Comparison of ENCODE assay signal across 15 cellular contexts in the genomic region with DNA sequence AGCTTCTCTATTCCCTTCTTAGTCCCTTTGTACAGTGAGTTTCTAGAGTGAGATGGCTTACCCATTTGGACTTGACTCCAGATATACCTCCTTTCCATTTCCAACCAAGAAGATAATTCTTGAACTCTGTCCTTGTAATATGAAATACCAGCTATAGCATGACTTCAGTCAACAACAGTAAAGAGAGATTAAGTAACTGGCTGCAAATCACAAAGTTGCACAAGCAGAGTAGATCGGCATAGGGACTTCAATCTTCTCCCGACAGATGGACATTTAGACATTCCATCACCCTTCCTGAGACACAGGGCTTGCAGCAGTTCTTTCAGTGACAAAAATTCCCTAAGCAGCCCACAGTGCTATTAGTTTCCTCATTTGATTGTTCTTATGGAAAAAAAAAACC. TPM values are rescaled to one million over a fixed set of nuclear protein-coding genes. Genes with fewer than 3 reads are reported as not detected.
A peak's percentile ranks its signal among the peaks of the same experiment; 100 is the strongest.
DNase-seq lines count a peak whose midpoint lies in the region; ATAC-seq, FAIRE-seq and TF ChIP-seq lines count a peak whose summit lies in the region.
"Had no signal": no experiment of that assay in that cellular context is flagged by ENCODE, and none has a peak within 500 bp of the region (broad histone marks: within the 10 kb centered on the region; RNA-seq: fewer than 3 reads in every experiment).

No MANE protein-coding gene starts in this region.

- H3K4me1 ChIP-seq in breast epithelium: peaks cover 0 to 19% of the 10 kb centered on the region in 2 donors
- peaks cover 77% of the 10 kb centered on the region for H3K4me1 ChIP-seq in HepG2 (ENCODE audit: insufficient read depth, low read length)
- peaks cover 12 to 57% (median 47%) of the 10 kb centered on the region in 5 donors for H3K4me1 ChIP-seq in subcutaneous abdominal adipose tissue (ENCODE audit: control insufficient read depth in 5 of 5, insufficient read depth in 5 of 5, low read length in 5 of 5)

- no peaks in the 10 kb centered on the region for H3K27me3 Mint-ChIP-seq in MCF 10A (ENCODE audit: insufficient read depth, unreplicated experiment)
- no peaks in the 10 kb centered on the region for H3K27me3 Mint-ChIP-seq in activated naive CD8-positive, alpha-beta T cell treated with anti-CD3 and anti-CD28 coated beads, Interleukin-2, amount 50 U/mL, for 24 hours

- H2AFZ ChIP-seq in HepG2 (ENCODE audit: low read length): no peak overlapping the region

- H4K20me1 ChIP-seq in HepG2 (ENCODE audit: insufficient read depth, low read length): no peaks in the 10 kb centered on the region

- H3K79me2 ChIP-seq in HepG2 (ENCODE audit: insufficient read depth, low read length): peaks cover 74% of the 10 kb centered on the region

- H3K36me3 Mint-ChIP-seq in MCF 10A (ENCODE audit: insufficient read depth, unreplicated experiment): peaks cover 6% of the 10 kb centered on the region
- peaks cover 7% of the 10 kb centered on the region for H3K36me3 Mint-ChIP-seq in activated naive CD8-positive, alpha-beta T cell treated with anti-CD3 and anti-CD28 coated beads, Interleukin-2, amount 50 U/mL, for 24 hours (ENCODE audit: low read depth)

- 26% methylated on average over 2 of the region's 2 CpGs for WGBS in HepG2 (ENCODE audit: low lambda C conversion rate)

- CTCF ChIA-PET in MCF 10A (lab: Yijun Ruan, JAX) (interaction anchor here (0.6 to 0.9 kb wide), 2 partner anchors 25 to 177 kb away, joined by 3 read pairs; a partner anchor contains a TSS), HepG2 (lab: Yijun Ruan, JAX; ENCODE audit: low intra/inter-chr PET ratio, low total read pairs) (no interaction called here)

- DNase-seq in MCF 10A (ENCODE audit: unreplicated experiment) (peak; percentile 50), breast epithelium (ENCODE audit: low spot score in 2 of 2) (no peak), HepG2 (ENCODE audit: low spot score) (peak; percentile 42), GM20000 (ENCODE audit: low spot score) (no peak), NCI-H1105 (lab: John Stamatoyannopoulos, UW) (no peak), ACHN (no peak)
- DNase-seq in activated naive CD8-positive, alpha-beta T cell treated with anti-CD3 and anti-CD28 coated beads, Interleukin-2, amount 50 U/mL, for 24 hours: no peak
- DNase-seq: DND-41, H9, NCI-H1417, NCI-H345, nucleus accumbens had no signal

- no peaks in the 10 kb centered on the region for H3K36me3 ChIP-seq in breast epithelium
- no peaks in the 10 kb centered on the region for H3K36me3 ChIP-seq in HepG2 (replicated peaks in 1 of 2; ENCODE audit: control insufficient read depth in 1 of 2, insufficient read depth in 2 of 2, low read length in 2 of 2)
- peaks cover 0 to 2% (median 0%) of the 10 kb centered on the region in 5 donors for H3K36me3 ChIP-seq in subcutaneous abdominal adipose tissue (ENCODE audit: control insufficient read depth in 5 of 5, insufficient read depth in 5 of 5, low read length in 5 of 5)

- H3K4me1 Mint-ChIP-seq in MCF 10A (ENCODE audit: insufficient read depth, unreplicated experiment): peaks cover 43% of the 10 kb centered on the region
- peaks cover 97% of the 10 kb centered on the region for H3K4me1 Mint-ChIP-seq in activated naive CD8-positive, alpha-beta T cell treated with anti-CD3 and anti-CD28 coated beads, Interleukin-2, amount 50 U/mL, for 24 hours

- H3K4me3 ChIP-seq in breast epithelium (no peak overlapping the region), HepG2 (replicated peaks in 1 of 3; ENCODE audit: insufficient read depth in 1 of 3, low read depth in 2 of 3, low read length in 3 of 3) (no peak overlapping the region), subcutaneous abdominal adipose tissue (ENCODE audit: low read depth in 1 of 5, low read length in 5 of 5) (no peak overlapping the region)
- H3K4me3 ChIP-seq: skin epidermis had no signal

- H3K4me3 Mint-ChIP-seq in MCF 10A (ENCODE audit: unreplicated experiment): no peak overlapping the region
- peak overlapping the region; percentile 36 for H3K4me3 Mint-ChIP-seq in activated naive CD8-positive, alpha-beta T cell treated with anti-CD3 and anti-CD28 coated beads, Interleukin-2, amount 50 U/mL, for 24 hours
- H3K4me3 Mint-ChIP-seq: H9 had no signal

- H3K9me3 Mint-ChIP-seq in MCF 10A (ENCODE audit: unreplicated experiment): no peaks in the 10 kb centered on the region
- no peaks in the 10 kb centered on the region for H3K9me3 Mint-ChIP-seq in activated naive CD8-positive, alpha-beta T cell treated with anti-CD3 and anti-CD28 coated beads, Interleukin-2, amount 50 U/mL, for 24 hours
- H3K9me3 Mint-ChIP-seq: H9 had no signal

- H3K9ac ChIP-seq in HepG2 (ENCODE audit: insufficient read depth, low read depth, low read length) (no peak overlapping the region), subcutaneous abdominal adipose tissue (ENCODE audit: low read length in 5 of 5) (peak overlapping the region in 1 of 5 donors; percentile 1)

- TF ChIP-seq CTCF in MCF 10A (IDR thresholded peaks at IDR 0.05; ENCODE audit: unreplicated experiment) (no peak), breast epithelium (IDR thresholded peaks at IDR 0.05) (no peak), HepG2 (CRISPR knock-in tag; IDR thresholded peaks at IDR 0.05) (no peak), GM20000 (IDR thresholded peaks at IDR 0.05; ENCODE audit: extremely low read depth, missing control alignments) (no peak)

- FAIRE-seq in HepG2 (lab: Jason Lieb, UNC): peak; percentile 66
- FAIRE-seq: astrocyte had no signal

- TF ChIP-seq EP300 in HepG2 (IDR thresholded peaks at IDR 0.05; ENCODE audit: low read depth in 2 of 2, low read length in 2 of 2) (peak in 1 of 2 experiments; percentile 59; a peak in 1 of 4 replicates), HepG2 (CRISPR knock-in tag; IDR thresholded peaks at IDR 0.05; ENCODE audit: borderline replicate concordance) (no peak)

- H3K27ac ChIP-seq in breast epithelium (no peak overlapping the region), HepG2 (ENCODE audit: extremely low read length, insufficient read depth, low read length) (no peak overlapping the region), subcutaneous abdominal adipose tissue (ENCODE audit: low read depth, low read length) (peak overlapping the region; percentile 84)

- no peak overlapping the region for H3K27ac Mint-ChIP-seq in MCF 10A (ENCODE audit: low read depth, unreplicated experiment)
- peak overlapping the region; percentile 93 for H3K27ac Mint-ChIP-seq in activated naive CD8-positive, alpha-beta T cell treated with anti-CD3 and anti-CD28 coated beads, Interleukin-2, amount 50 U/mL, for 24 hours
- H3K27ac Mint-ChIP-seq: H9 had no signal

- H3K27me3 ChIP-seq in breast epithelium (no peaks in the 10 kb centered on the region), HepG2 (ENCODE audit: control insufficient read depth in 1 of 2, insufficient read depth in 2 of 2, low read length in 2 of 2) (no peaks in the 10 kb centered on the region), subcutaneous abdominal adipose tissue (ENCODE audit: control insufficient read depth in 5 of 5, insufficient read depth in 4 of 5, low read length in 5 of 5) (no peaks in the 10 kb centered on the region)

- no TSS peak for BruUV-seq in MCF 10A (replicated peaks; lab: Mats Ljungman, UMichigan)
- no TSS peak for BruUV-seq in HepG2 (replicated peaks; lab: Mats Ljungman, UMichigan)

- H3K9me3 ChIP-seq in breast epithelium (no peaks in the 10 kb centered on the region), HepG2 (ENCODE audit: low read length) (no peaks in the 10 kb centered on the region), subcutaneous abdominal adipose tissue (ENCODE audit: control insufficient read depth in 5 of 5, low read length in 5 of 5) (no peaks in the 10 kb centered on the region)

- no peak for ATAC-seq in activated naive CD8-positive, alpha-beta T cell treated with anti-CD3 and anti-CD28 coated beads, Interleukin-2, amount 50 U/mL, for 24 hours
- peak; percentile 62 for ATAC-seq in HepG2

- in situ Hi-C loops in HepG2 (cut with HindIII; ENCODE audit: extremely low pct_ligation_motif_present, low pct_unique_long_range_greater_than_20kb) (no loop called here), ACHN (cut with HindIII; ENCODE audit: low pct_ligation_motif_present, low pct_unique_long_range_greater_than_20kb, low sequenced_read_pairs) (no loop called here)

- TF ChIP-seq POLR2A in breast epithelium (IDR thresholded peaks at IDR 0.05) (no peak), HepG2 (IDR thresholded peaks at IDR 0.05; ENCODE audit: insufficient read depth in 1 of 2, low read depth in 2 of 2, low read length in 2 of 2) (no peak)

- TF ChIP-seq RAD21 in HepG2 (CRISPR knock-in tag; IDR thresholded peaks at IDR 0.05): no peak

- H3K4me2 ChIP-seq in HepG2 (ENCODE audit: low read depth, low read length): no peak overlapping the region

- POLR2A ChIA-PET in MCF 10A (lab: Yijun Ruan, JAX): interaction anchor here (1.1 to 6.4 kb wide), 4 partner anchors 11 to 30 kb away, joined by 4 to 37 read pairs (median 12); no protein-coding TSS in a partner anchor
- POLR2A ChIA-PET in HepG2 (lab: Yijun Ruan, JAX): interaction anchor here (1.3 kb wide), 1 partner anchor 13 kb away, joined by 3 read pairs; no protein-coding TSS in a partner anchor

- intact Hi-C loops in MCF 10A (cut with micrococcal nuclease): loop anchor here (2.0 kb wide), 1 partner anchor 13 kb away; no protein-coding TSS in a partner anchor
- intact Hi-C loops in breast epithelium (cut with DNase I; ENCODE audit: low total_unique reads): no loop called here
- intact Hi-C loops in HepG2 (cut with micrococcal nuclease; ENCODE audit: unreplicated experiment): no loop called here

RNA-seq across cellular contexts. Expression of a gene that starts 44.6 kb away (rescaled TPM):
- total RNA-seq in MCF 10A (2022): 73.1 and 80.0 TPM in 2 replicates
- total RNA-seq in breast epithelium: 100 to 1,000 TPM; 179 to 258 (median 196) TPM
- 42.4 and 56.1 TPM in 2 replicates for total RNA-seq in HepG2 (2016; rRNA removed; fragmentation: Illumina TruSeq; extraction: Trizol)
- total RNA-seq in HepG2 (2016; cell fraction: cytosol; rRNA removed; fragmentation: Illumina TruSeq; extraction: Trizol; ENCODE audit: low read depth): 2.9 and 4.1 TPM in 2 replicates
- 41.5 and 53.4 TPM in 2 replicates for total RNA-seq in HepG2 (2016; cell fraction: insoluble cytoplasmic fraction; rRNA removed; fragmentation: Illumina TruSeq; extraction: Trizol)
- 15.3 and 15.6 TPM in 2 replicates for total RNA-seq in HepG2 (2016; cell fraction: membrane; rRNA removed; fragmentation: Illumina TruSeq; extraction: Trizol)
- 33.8 and 39.0 TPM in 2 replicates for total RNA-seq in HepG2 (2016; cell fraction: nucleus; rRNA removed; fragmentation: Illumina TruSeq; extraction: Trizol)
- 23.9 and 24.5 TPM in 2 replicates for polyA plus RNA-seq in HepG2 (2011; rRNA removed)
- 18.5 and 23.4 TPM in 2 replicates for polyA plus RNA-seq in HepG2 (2011; cell fraction: cytosol; rRNA removed)
- 36.4 and 45.4 TPM in 2 replicates for polyA plus RNA-seq in HepG2 (2011; cell fraction: nucleus; rRNA removed)
- polyA plus RNA-seq in HepG2 (2012): 29.6 and 32.4 TPM in 2 replicates
- 1.1 and 1.5 TPM in 2 replicates for polyA plus RNA-seq in HepG2 (2016; cell fraction: cytosol; fragmentation: Illumina TruSeq; extraction: Trizol; ENCODE audit: low read depth)
- 43.4 and 45.7 TPM in 2 replicates for polyA plus RNA-seq in HepG2 (2016; cell fraction: insoluble cytoplasmic fraction; fragmentation: Illumina TruSeq; extraction: Trizol; ENCODE audit: low read depth)
- polyA plus RNA-seq in HepG2 (2016; cell fraction: membrane; fragmentation: Illumina TruSeq; extraction: Trizol; ENCODE audit: low read depth): 6.5 and 6.8 TPM in 2 replicates
- polyA plus RNA-seq in HepG2 (2016; cell fraction: nucleus; fragmentation: Illumina TruSeq; extraction: Trizol; ENCODE audit: insufficient read depth, low read depth): 26.3 and 30.9 TPM in 2 replicates
- 45.7 and 51.7 TPM in 2 replicates for polyA minus RNA-seq in HepG2 (2011; rRNA and poly(A)+ RNA removed; ENCODE audit: low replicate concordance)
- polyA minus RNA-seq in HepG2 (2011; cell fraction: cytosol; rRNA and poly(A)+ RNA removed): 37.3 and 37.5 TPM in 2 replicates
- 70.8 and 76.0 TPM in 2 replicates for polyA minus RNA-seq in HepG2 (2011; cell fraction: nucleus; rRNA and poly(A)+ RNA removed)

Comparison
In these comparisons a context has a peak if more than half of its experiments do, and no peak if none do; other contexts are left out.
1. DNase-seq: peak in MCF 10A (single experiment) and HepG2 (single experiment); none in breast epithelium (0 of 2), activated naive CD8-positive, alpha-beta T cell treated with anti-CD3 and anti-CD28 coated beads, Interleukin-2, amount 50 U/mL, for 24 hours (single experiment), GM20000 (single experiment), NCI-H1105 (single experiment) and ACHN (single experiment).